In genomic region chr10:114375082-114375481, GRCh38 we compare ENCODE assay signal across 22 cellular contexts. TPM values are rescaled to one million over a fixed set of nuclear protein-coding genes. Genes with fewer than 3 reads are reported as not detected.
A peak's percentile ranks its signal among the peaks of the same experiment; 100 is the strongest.
DNase-seq lines count a peak whose midpoint lies in the region; ATAC-seq, FAIRE-seq and TF ChIP-seq lines count a peak whose summit lies in the region.
"Had no signal": no experiment of that assay in that cellular context is flagged by ENCODE, and none has a peak within 500 bp of the region (broad histone marks: within the 10 kb centered on the region; RNA-seq: fewer than 3 reads in every experiment).

No MANE protein-coding gene starts in this region.

- peaks cover 91% of the 10 kb centered on the region for H3K79me2 ChIP-seq in mammary epithelial cell (ENCODE audit: insufficient read depth, low read length)
- H3K79me2 ChIP-seq in HepG2 (ENCODE audit: insufficient read depth, low read length) = no peaks in the 10 kb centered on the region

- TF ChIP-seq POLR2A in vagina (IDR thresholded peaks at IDR 0.05) (no peak), HepG2 (IDR thresholded peaks at IDR 0.05; ENCODE audit: insufficient read depth in 1 of 2, low read depth in 2 of 2, low read length in 2 of 2) (no peak)

- no peak overlapping the region for H3K9ac ChIP-seq in mammary epithelial cell (ENCODE audit: insufficient read depth, low read length)
- no peak overlapping the region for H3K9ac ChIP-seq in HepG2 (ENCODE audit: insufficient read depth, low read depth, low read length)

- CTCF ChIA-PET in MCF 10A (lab: Yijun Ruan, JAX) (interaction anchor here (0.6 to 1.3 kb wide), 3 partner anchors 13 to 83 kb away, joined by 3 to 4 read pairs (median 4); no protein-coding TSS in a partner anchor), mammary epithelial cell (lab: Charles Lee; ENCODE audit: low non-redundant PET) (no interaction called here), T-cell (lab: Charles Lee) (interaction anchor here in 1 of 2 donors (0.5 kb wide), 1 partner anchor 1975 kb away, joined by 7 read pairs; no protein-coding TSS in a partner anchor), HepG2 (lab: Yijun Ruan, JAX; ENCODE audit: low intra/inter-chr PET ratio, low total read pairs) (no interaction called here)

- H3K9me3 ChIP-seq in mammary epithelial cell (replicated peaks; ENCODE audit: insufficient read depth, low read length) = no peaks in the 10 kb centered on the region
- no peaks in the 10 kb centered on the region for H3K9me3 ChIP-seq in vagina
- no peaks in the 10 kb centered on the region for H3K9me3 ChIP-seq in HepG2 (ENCODE audit: low read length)
- H3K9me3 ChIP-seq: upper lobe of right lung had no signal

- peaks cover 15% of the 10 kb centered on the region for H3K4me1 ChIP-seq in mammary epithelial cell (ENCODE audit: insufficient read depth, low read length)
- H3K4me1 ChIP-seq in vagina = peaks cover 43% of the 10 kb centered on the region
- no peaks in the 10 kb centered on the region for H3K4me1 ChIP-seq in HepG2 (ENCODE audit: insufficient read depth, low read length)

- no peak for TF ChIP-seq RAD21 in HepG2 (CRISPR knock-in tag; IDR thresholded peaks at IDR 0.05)

- POLR2A ChIA-PET in MCF 10A (lab: Yijun Ruan, JAX) (interaction anchor here (0.8 to 2.3 kb wide), 3 partner anchors 17 to 493 kb away, joined by 3 to 8 read pairs (median 4); no protein-coding TSS in a partner anchor), T-cell (lab: Charles Lee) (no interaction called here), HepG2 (lab: Yijun Ruan, JAX) (no interaction called here)

- H3K36me3 Mint-ChIP-seq in MCF 10A (ENCODE audit: insufficient read depth, unreplicated experiment) (no peaks in the 10 kb centered on the region), osteocyte (ENCODE audit: unreplicated experiment) (no peaks in the 10 kb centered on the region), T-cell (no peaks in the 10 kb centered on the region)
- H3K36me3 Mint-ChIP-seq: naive B cell; stimulated activated memory B cell treated with anti-CD40 and anti-IgM and Interleukin-4, amounts not matched to agents 10 μg/mL and 1 μg/mL and 100 μg/mL, for 72 hours had no signal

- no peaks in the 10 kb centered on the region for H3K27me3 ChIP-seq in mammary epithelial cell (ENCODE audit: insufficient read depth, low read length)
- no peaks in the 10 kb centered on the region for H3K27me3 ChIP-seq in vagina
- H3K27me3 ChIP-seq in HepG2 (ENCODE audit: control insufficient read depth in 1 of 2, insufficient read depth in 2 of 2, low read length in 2 of 2) = peaks cover 0 to 3% of the 10 kb centered on the region in 2 experiments; a peak in 2 of 5 replicates
- H3K27me3 ChIP-seq: upper lobe of right lung had no signal

- TF ChIP-seq EP300 in HepG2 (IDR thresholded peaks at IDR 0.05; ENCODE audit: low read depth in 2 of 2, low read length in 2 of 2) (no peak), HepG2 (CRISPR knock-in tag; IDR thresholded peaks at IDR 0.05; ENCODE audit: borderline replicate concordance) (no peak)

- FAIRE-seq in HepG2 (lab: Jason Lieb, UNC) = no peak
- FAIRE-seq: colon had no signal

- H3K4me2 ChIP-seq in mammary epithelial cell (ENCODE audit: insufficient read depth, low read depth, low read length) (no peak overlapping the region), HepG2 (ENCODE audit: low read depth, low read length) (no peak overlapping the region)

- intact Hi-C loops in MCF 10A (cut with micrococcal nuclease) = no loop called here
- intact Hi-C loops in mammary epithelial cell (cut with micrococcal nuclease) = no loop called here
- intact Hi-C loops in vagina (cut with DNase I) = no loop called here
- intact Hi-C loops in HepG2 (cut with micrococcal nuclease; ENCODE audit: unreplicated experiment) = no loop called here

- H3K9me3 Mint-ChIP-seq in MCF 10A (ENCODE audit: unreplicated experiment) = peaks cover under 1% of the 10 kb centered on the region
- H3K9me3 Mint-ChIP-seq in osteocyte (ENCODE audit: unreplicated experiment) = no peaks in the 10 kb centered on the region
- H3K9me3 Mint-ChIP-seq in T-cell = no peaks in the 10 kb centered on the region
- H3K9me3 Mint-ChIP-seq: naive B cell; stimulated activated memory B cell treated with anti-CD40 and anti-IgM and Interleukin-4, amounts not matched to agents 10 μg/mL and 1 μg/mL and 100 μg/mL, for 72 hours had no signal

- H3K4me3 ChIP-seq in mammary epithelial cell (replicated peaks in 1 of 3; ENCODE audit: insufficient read depth in 1 of 3, low read depth in 2 of 3, low read length in 3 of 3) (no peak overlapping the region), vagina (no peak overlapping the region), HepG2 (replicated peaks in 1 of 3; ENCODE audit: insufficient read depth in 1 of 3, low read depth in 2 of 3, low read length in 3 of 3) (no peak overlapping the region)
- H3K4me3 ChIP-seq: SK-N-MC, upper lobe of right lung had no signal

- ATAC-seq in T-cell (replicated peaks in 1 of 4) = no peak
- no peak for ATAC-seq in HepG2
- ATAC-seq: stimulated activated memory B cell treated with anti-CD40 and anti-IgM and Interleukin-4, amounts not matched to agents 10 μg/mL and 1 μg/mL and 100 μg/mL, for 72 hours had no signal

- H3K4me1 Mint-ChIP-seq in MCF 10A (ENCODE audit: insufficient read depth, unreplicated experiment) = peaks cover 7% of the 10 kb centered on the region
- H3K4me1 Mint-ChIP-seq in osteocyte (ENCODE audit: unreplicated experiment) = peaks cover 36% of the 10 kb centered on the region
- peaks cover 0 to 1% (median 0%) of the 10 kb centered on the region in 3 donors for H3K4me1 Mint-ChIP-seq in T-cell
- H3K4me1 Mint-ChIP-seq: naive B cell; stimulated activated memory B cell treated with anti-CD40 and anti-IgM and Interleukin-4, amounts not matched to agents 10 μg/mL and 1 μg/mL and 100 μg/mL, for 72 hours had no signal

- 83% methylated on average over 2 of the region's 2 CpGs for WGBS in mammary epithelial cell (ENCODE audit: low coverage, missing lambda C conversion rate)
- WGBS in HepG2 (ENCODE audit: low lambda C conversion rate) = 55% methylated on average over 2 of the region's 2 CpGs

- dilution Hi-C loops in mammary epithelial cell (cut with HindIII; ENCODE audit: low sequenced_read_pairs) = no loop called here

- in situ Hi-C loops in mammary epithelial cell (cut with MboI; ENCODE audit: low sequenced_read_pairs in 2 of 2) (no loop called here), HepG2 (cut with HindIII; ENCODE audit: extremely low pct_ligation_motif_present, low pct_unique_long_range_greater_than_20kb) (no loop called here)

- H3K27ac Mint-ChIP-seq in MCF 10A (ENCODE audit: low read depth, unreplicated experiment) (no peak overlapping the region), osteocyte (ENCODE audit: unreplicated experiment) (peak overlapping the region; percentile 77), T-cell (no peak overlapping the region)
- H3K27ac Mint-ChIP-seq: stimulated activated memory B cell treated with anti-CD40 and anti-IgM and Interleukin-4, amounts not matched to agents 10 μg/mL and 1 μg/mL and 100 μg/mL, for 72 hours had no signal

- BruUV-seq in MCF 10A (replicated peaks; lab: Mats Ljungman, UMichigan) (no TSS peak), mammary epithelial cell (replicated peaks; lab: Mats Ljungman, UMichigan) (no TSS peak), HepG2 (replicated peaks; lab: Mats Ljungman, UMichigan) (no TSS peak)

- H4K20me1 ChIP-seq in mammary epithelial cell (ENCODE audit: insufficient read depth, low read length) (no peaks in the 10 kb centered on the region), HepG2 (ENCODE audit: insufficient read depth, low read length) (no peaks in the 10 kb centered on the region)

- H3K4me3 Mint-ChIP-seq in MCF 10A (ENCODE audit: unreplicated experiment) (no peak overlapping the region), osteocyte (ENCODE audit: unreplicated experiment) (no peak overlapping the region), T-cell (no peak overlapping the region)
- H3K4me3 Mint-ChIP-seq: naive B cell; stimulated activated memory B cell treated with anti-CD40 and anti-IgM and Interleukin-4, amounts not matched to agents 10 μg/mL and 1 μg/mL and 100 μg/mL, for 72 hours had no signal

- H3K27me3 Mint-ChIP-seq in MCF 10A (ENCODE audit: insufficient read depth, unreplicated experiment) = no peaks in the 10 kb centered on the region
- no peaks in the 10 kb centered on the region for H3K27me3 Mint-ChIP-seq in osteocyte (ENCODE audit: unreplicated experiment)
- H3K27me3 Mint-ChIP-seq in T-cell = peaks cover 13 to 18% of the 10 kb centered on the region in 2 donors

- no peak overlapping the region for H2AFZ ChIP-seq in mammary epithelial cell (ENCODE audit: low read depth, low read length)
- no peak overlapping the region for H2AFZ ChIP-seq in HepG2 (ENCODE audit: low read length)

- DNase-seq in MCF 10A (ENCODE audit: unreplicated experiment) (peak; percentile 87), mammary epithelial cell (no peak), dermis blood vessel endothelial cell (peak; percentile 67), osteocyte (ENCODE audit: extremely low spot score, unreplicated experiment) (no peak), vagina (ENCODE audit: extremely low spot score in 2 of 2) (no peak), T-cell (no peak), HepG2 (ENCODE audit: low spot score) (no peak)
- DNase-seq in activated CD4-positive, alpha-beta T cell treated with anti-CD3 and anti-CD28 coated beads for 4 hours = no peak
- DNase-seq: activated CD4-positive, CD25-positive, alpha-beta regulatory T cell treated with anti-CD3 and anti-CD28 coated beads, Interleukin-2, amount 50 U/mL, for 72 hours; activated effector memory CD4-positive, alpha-beta T cell treated with anti-CD3 and anti-CD28 coated beads, Interleukin-2, amount 50 U/mL, for 16 hours; C1 segment of cervical spinal cord; DMS153; GOT3; MM.1S; naive B cell; NCI-H187 treated with DMSO at 0.1 percent for 48 hours; NCI-H446 treated with DMSO at 0.1 percent for 48 hours; upper lobe of right lung had no signal

- H3K36me3 ChIP-seq in mammary epithelial cell (ENCODE audit: insufficient read depth, low read length) = no peaks in the 10 kb centered on the region
- no peaks in the 10 kb centered on the region for H3K36me3 ChIP-seq in vagina
- H3K36me3 ChIP-seq in HepG2 (replicated peaks in 1 of 2; ENCODE audit: control insufficient read depth in 1 of 2, insufficient read depth in 2 of 2, low read length in 2 of 2) = no peaks in the 10 kb centered on the region
- H3K36me3 ChIP-seq: upper lobe of right lung had no signal

- H3K27ac ChIP-seq in mammary epithelial cell (ENCODE audit: insufficient read depth, low read depth, low read length) = no peak overlapping the region
- H3K27ac ChIP-seq in vagina = peak overlapping the region; percentile 76
- H3K27ac ChIP-seq in HepG2 (ENCODE audit: extremely low read length, insufficient read depth, low read length) = no peak overlapping the region
- H3K27ac ChIP-seq: SK-N-MC, upper lobe of right lung had no signal

- no peak for TF ChIP-seq CTCF in MCF 10A (IDR thresholded peaks at IDR 0.05; ENCODE audit: unreplicated experiment)
- no peak for TF ChIP-seq CTCF in mammary epithelial cell (conservative IDR thresholded peaks at IDR 0.05 in 1 of 2, IDR thresholded peaks at IDR 0.05 in 1 of 2; ENCODE audit: extremely low read depth in 1 of 2, insufficient read depth in 1 of 2, low read depth in 1 of 2, low read length in 2 of 2)
- TF ChIP-seq CTCF in osteocyte (IDR thresholded peaks at IDR 0.05) = no peak
- TF ChIP-seq CTCF in vagina (IDR thresholded peaks at IDR 0.05) = no peak
- no peak for TF ChIP-seq CTCF in HepG2 (CRISPR knock-in tag; IDR thresholded peaks at IDR 0.05)

RNA-seq across cellular contexts. Expression of gene AFAP1L2, which starts 29.2 kb away (rescaled TPM):
- 5.8 and 8.5 TPM in 2 replicates for total RNA-seq in MCF 10A (2022)
- total RNA-seq in mammary epithelial cell = 10 to 100 TPM; 25.8 to 63.9 TPM
- 40.4 TPM for polyA plus RNA-seq in mammary epithelial cell
- 42.5 TPM for polyA minus RNA-seq in mammary epithelial cell
- 7.6 and 27.7 TPM in 2 replicates for total RNA-seq in dermis blood vessel endothelial cell
- total RNA-seq in osteocyte = 4.0 and 5.7 TPM in 2 replicates
- 29.5 TPM for total RNA-seq in vagina
- 1 to 10 TPM; 1.0 to 3.8 (median 2.1) TPM for total RNA-seq in T-cell
- not detected in 2 replicates for total RNA-seq in HepG2 (2016; rRNA removed; fragmentation: Illumina TruSeq; extraction: Trizol)
- total RNA-seq in HepG2 (2016; cell fraction: cytosol; rRNA removed; fragmentation: Illumina TruSeq; extraction: Trizol; ENCODE audit: low read depth) = not detected in 2 replicates
- not detected in 2 replicates for total RNA-seq in HepG2 (2016; cell fraction: insoluble cytoplasmic fraction; rRNA removed; fragmentation: Illumina TruSeq; extraction: Trizol)
- total RNA-seq in HepG2 (2016; cell fraction: membrane; rRNA removed; fragmentation: Illumina TruSeq; extraction: Trizol) = not detected in 2 replicates
- total RNA-seq in HepG2 (2016; cell fraction: nucleus; rRNA removed; fragmentation: Illumina TruSeq; extraction: Trizol) = not detected in 2 replicates
- not detected in 2 replicates for polyA plus RNA-seq in HepG2 (2011; rRNA removed)
- polyA plus RNA-seq in HepG2 (2011; cell fraction: cytosol; rRNA removed) = not detected in 2 replicates
- 0.03 TPM in 2 replicates for polyA plus RNA-seq in HepG2 (2011; cell fraction: nucleus; rRNA removed)
- polyA plus RNA-seq in HepG2 (2012) = not detected in 2 replicates
- polyA plus RNA-seq in HepG2 (2016; cell fraction: cytosol; fragmentation: Illumina TruSeq; extraction: Trizol; ENCODE audit: low read depth) = not detected in 2 replicates
- polyA plus RNA-seq in HepG2 (2016; cell fraction: insoluble cytoplasmic fraction; fragmentation: Illumina TruSeq; extraction: Trizol; ENCODE audit: low read depth) = not detected in 2 replicates
- polyA plus RNA-seq in HepG2 (2016; cell fraction: membrane; fragmentation: Illumina TruSeq; extraction: Trizol; ENCODE audit: low read depth) = not detected in 2 replicates
- polyA plus RNA-seq in HepG2 (2016; cell fraction: nucleus; fragmentation: Illumina TruSeq; extraction: Trizol; ENCODE audit: insufficient read depth, low read depth) = not detected in 2 replicates
- 0.75 TPM in 1 of 2 replicates, not detected in the other for polyA minus RNA-seq in HepG2 (2011; rRNA and poly(A)+ RNA removed; ENCODE audit: low replicate concordance)
- not detected in 2 replicates for polyA minus RNA-seq in HepG2 (2011; cell fraction: cytosol; rRNA and poly(A)+ RNA removed)
- polyA minus RNA-seq in HepG2 (2011; cell fraction: nucleus; rRNA and poly(A)+ RNA removed) = not detected in 2 replicates
- total RNA-seq: A673 had no signal

Comparison
In these comparisons a context has a peak if more than half of its experiments do, and no peak if none do; other contexts are left out.
1. DNase-seq: peak in MCF 10A (single experiment) and dermis blood vessel endothelial cell (single experiment); none in mammary epithelial cell (single experiment), osteocyte (single experiment), vagina (0 of 2), T-cell (0 of 34), HepG2 (single experiment) and activated CD4-positive, alpha-beta T cell treated with anti-CD3 and anti-CD28 coated beads for 4 hours (0 of 2).